Comparison of ENCODE assay signal across 16 cellular contexts in genomic region chr18:31223371-31223770, GRCh38.
A peak's percentile ranks its signal among the peaks of the same experiment; 100 is the strongest.
DNase-seq lines count a peak whose midpoint lies in the region; ATAC-seq, FAIRE-seq and TF ChIP-seq lines count a peak whose summit lies in the region.
"Had no signal": no experiment of that assay in that cellular context is flagged by ENCODE, and none has a peak within 500 bp of the region (broad histone marks: within the 10 kb centered on the region; RNA-seq: fewer than 3 reads in every experiment).

No MANE protein-coding gene starts in this region.

- H3K9me2 ChIP-seq in OCI-LY7 (ENCODE audit: insufficient read depth, low read length): no peaks in the 10 kb centered on the region

- H3K9ac ChIP-seq in K562 (ENCODE audit: insufficient read depth in 1 of 2, low read depth in 2 of 2, low read length in 2 of 2): no peak overlapping the region
- H3K9ac ChIP-seq: BLaER1 treated with 17β-estradiol and CSF1 and Interleukin-3, amounts not matched to agents 10 nM and 100 nM had no signal

- H3K27me3 ChIP-seq in heart right ventricle (no peaks in the 10 kb centered on the region), K562 (ENCODE audit: control insufficient read depth in 2 of 2, insufficient read depth in 2 of 2, low read length in 2 of 2) (no peaks in the 10 kb centered on the region)
- H3K27me3 ChIP-seq: BLaER1 treated with 17β-estradiol and CSF1 and Interleukin-3, amounts not matched to agents 10 nM and 100 nM had no signal

- no TSS peak for BruUV-seq in K562 (replicated peaks; lab: Mats Ljungman, UMichigan)
- BruUV-seq in OCI-LY7 (replicated peaks; lab: Mats Ljungman, UMichigan): no TSS peak

- no peak for TF ChIP-seq RAD21 in K562 (CRISPR knock-in tag; conservative IDR thresholded peaks at IDR 0.05 in 1 of 2, IDR thresholded peaks at IDR 0.05 in 1 of 2)

- peak; percentile 71 for FAIRE-seq in GM12892 (lab: Jason Lieb, UNC)
- no peak for FAIRE-seq in K562 (lab: Jason Lieb, UNC)
- FAIRE-seq: GM18507 had no signal

- H3K4me2 ChIP-seq in K562 (ENCODE audit: insufficient read depth, low read length) (no peak overlapping the region), OCI-LY7 (ENCODE audit: low read length) (no peak overlapping the region)
- H3K4me2 ChIP-seq: BLaER1 treated with 17β-estradiol and CSF1 and Interleukin-3, amounts not matched to agents 10 nM and 100 nM; GM23338 had no signal

- ATAC-seq in heart right ventricle (peak in 1 of 8 donors; percentile 39), Right ventricle myocardium inferior (no peak), K562 (peak; percentile 50; the same call in 2 of the 3 replicates)
- ATAC-seq: GM23338 had no signal

- no peak overlapping the region for H2AFZ ChIP-seq in K562 (ENCODE audit: low read depth, low read length)
- no peak overlapping the region for H2AFZ ChIP-seq in OCI-LY7 (ENCODE audit: low read length)
- H2AFZ ChIP-seq: GM23338 had no signal

- no peak for TF ChIP-seq POLR2A in GM12892 (IDR thresholded peaks at IDR 0.05; ENCODE audit: low read depth, low read length)
- TF ChIP-seq POLR2A in K562 (conservative IDR thresholded peaks at IDR 0.05): no peak

- H3K36me3 ChIP-seq in heart right ventricle (no peaks in the 10 kb centered on the region), K562 (ENCODE audit: control insufficient read depth, insufficient read depth, low read length) (no peaks in the 10 kb centered on the region), OCI-LY7 (ENCODE audit: insufficient read depth, low read length) (no peaks in the 10 kb centered on the region)
- H3K36me3 ChIP-seq: BLaER1 treated with 17β-estradiol and CSF1 and Interleukin-3, amounts not matched to agents 10 nM and 100 nM had no signal

- H3K9me1 ChIP-seq in K562 (ENCODE audit: control insufficient read depth, insufficient read depth, low read length): no peaks in the 10 kb centered on the region

- peaks cover 0 to 30% (median 4%) of the 10 kb centered on the region in 9 donors for H3K4me1 ChIP-seq in heart right ventricle
- H3K4me1 ChIP-seq in K562 (replicated peaks in 1 of 2; ENCODE audit: control insufficient read depth in 2 of 2, insufficient read depth in 2 of 2, low read length in 2 of 2): no peaks in the 10 kb centered on the region
- no peaks in the 10 kb centered on the region for H3K4me1 ChIP-seq in OCI-LY7 (ENCODE audit: insufficient read depth, low read length, poor library complexity, severe bottlenecking)
- H3K4me1 ChIP-seq: BLaER1 treated with 17β-estradiol and CSF1 and Interleukin-3, amounts not matched to agents 10 nM and 100 nM had no signal

- POLR2A ChIA-PET in K562 (lab: Yijun Ruan, JAX): no interaction called here
- POLR2A ChIA-PET in OCI-LY7 (lab: Charles Lee): no interaction called here

- no peak overlapping the region for H3K4me3 ChIP-seq in heart right ventricle
- no peak overlapping the region for H3K4me3 ChIP-seq in K562
- H3K4me3 ChIP-seq in OCI-LY7 (ENCODE audit: low read depth, low read length, poor library complexity, severe bottlenecking): no peak overlapping the region
- H3K4me3 ChIP-seq: BLaER1 treated with 17β-estradiol and CSF1 and Interleukin-3, amounts not matched to agents 10 nM and 100 nM; GM23338 had no signal

- CTCF ChIA-PET in K562 (lab: Yijun Ruan, JAX; ENCODE audit: low intra/inter-chr PET ratio): no interaction called here
- CTCF ChIA-PET in OCI-LY7 (lab: Charles Lee; ENCODE audit: unreplicated experiment): no interaction called here

- WGBS in heart right ventricle, 2 donors: 73 to 77% methylated on average over 6 of the region's 6 CpGs
- WGBS in K562 (ENCODE audit: insufficient coverage, low coverage, missing lambda C conversion rate): 11% methylated on average over 6 of the region's 6 CpGs

- TF ChIP-seq EP300 in K562 (IDR thresholded peaks at IDR 0.05; ENCODE audit: low read length): no peak

- H3K79me2 ChIP-seq in K562 (ENCODE audit: control insufficient read depth, insufficient read depth, low read length) (no peaks in the 10 kb centered on the region), OCI-LY7 (ENCODE audit: insufficient read depth, low read depth, low read length) (no peaks in the 10 kb centered on the region)

- TF ChIP-seq CTCF in heart right ventricle (IDR thresholded peaks at IDR 0.05) (no peak), K562 (IDR thresholded peaks at IDR 0.05 in 2 of 3, conservative IDR thresholded peaks at IDR 0.05 in 1 of 3; ENCODE audit: insufficient read depth in 2 of 3, low read depth in 1 of 3, low read length in 3 of 3) (no peak), OCI-LY7 (conservative IDR thresholded peaks at IDR 0.05; ENCODE audit: low read length) (no peak)

- H3K9me3 ChIP-seq in heart right ventricle: peaks cover 0 to 41% (median 3%) of the 10 kb centered on the region in 11 donors
- H3K9me3 ChIP-seq in K562 (replicated peaks; ENCODE audit: control insufficient read depth, insufficient read depth, low read depth, low read length): no peaks in the 10 kb centered on the region
- no peaks in the 10 kb centered on the region for H3K9me3 ChIP-seq in OCI-LY7 (ENCODE audit: low read length)

- in situ Hi-C loops in K562 (cut with MboI): no loop called here

- H4K20me1 ChIP-seq in K562 (replicated peaks; ENCODE audit: control insufficient read depth, insufficient read depth, low read length): no peaks in the 10 kb centered on the region
- no peaks in the 10 kb centered on the region for H4K20me1 ChIP-seq in OCI-LY7 (ENCODE audit: insufficient read depth, low read length)
- H4K20me1 ChIP-seq: BLaER1 treated with 17β-estradiol and CSF1 and Interleukin-3, amounts not matched to agents 10 nM and 100 nM had no signal

- DNase-seq in heart right ventricle (no peak), Right ventricle myocardium inferior (ENCODE audit: missing footprints) (no peak), GM12892 (ENCODE audit: insufficient read length) (no peak), NCI-H526 (lab: John Stamatoyannopoulos, UW) (peak; percentile 71 to 73), K562 (ENCODE audit: extremely low read depth in 1 of 4, low spot score in 3 of 4) (no peak), UCSD-AML1 (lab: John Stamatoyannopoulos, UW; ENCODE audit: unreplicated experiment) (no peak), OCI-LY7 (ENCODE audit: low spot score) (no peak)
- DNase-seq: ACHN; CD4-positive, CD25-positive, alpha-beta regulatory T cell; DMS53; GF-D8; H7 had no signal

- H3K27ac ChIP-seq in heart right ventricle (peak overlapping the region in 7 of 10 donors; percentile 40 to 92 (median 85)), K562 (ENCODE audit: extremely low read depth, low read depth, low read length) (no peak overlapping the region), OCI-LY7 (ENCODE audit: low read depth, low read length, poor library complexity, severe bottlenecking) (no peak overlapping the region)
- H3K27ac ChIP-seq: BLaER1 treated with 17β-estradiol and CSF1 and Interleukin-3, amounts not matched to agents 10 nM and 100 nM; HL-60 had no signal

- intact Hi-C loops in heart right ventricle (cut with DNase I): loop anchor here in 1 of 10 donors (10.0 kb wide), 1 partner anchor 129 kb away; no protein-coding TSS in a partner anchor
- intact Hi-C loops in Right ventricle myocardium inferior (cut with DNase I): no loop called here
- intact Hi-C loops in K562 (cut with micrococcal nuclease): no loop called here
- intact Hi-C loops in OCI-LY7 (cut with micrococcal nuclease; ENCODE audit: unreplicated experiment): no loop called here

TF ChIP-seq in K562, 482 proteins besides CTCF, POLR2A, EP300 and RAD21:
- no peak for TF ChIP-seq MECOM (CRISPR knock-in tag; IDR thresholded peaks at IDR 0.05)
- TF ChIP-seq ZNF280A (IDR thresholded peaks at IDR 0.05; ENCODE audit: low read depth, partially characterized antibody): no peak

Comparison
In these comparisons a context has a peak if more than half of its experiments do, and no peak if none do; other contexts are left out.
1. DNase-seq: peak in NCI-H526 (2 of 2); none in heart right ventricle (0 of 2), Right ventricle myocardium inferior (single experiment), GM12892 (single experiment), K562 (0 of 4), UCSD-AML1 (single experiment) and OCI-LY7 (single experiment).
2. H3K27ac ChIP-seq: peak in heart right ventricle (7 of 10); none in K562 (single experiment) and OCI-LY7 (single experiment).